11 cellular contexts compared by ENCODE assay signal in the genomic region with DNA sequence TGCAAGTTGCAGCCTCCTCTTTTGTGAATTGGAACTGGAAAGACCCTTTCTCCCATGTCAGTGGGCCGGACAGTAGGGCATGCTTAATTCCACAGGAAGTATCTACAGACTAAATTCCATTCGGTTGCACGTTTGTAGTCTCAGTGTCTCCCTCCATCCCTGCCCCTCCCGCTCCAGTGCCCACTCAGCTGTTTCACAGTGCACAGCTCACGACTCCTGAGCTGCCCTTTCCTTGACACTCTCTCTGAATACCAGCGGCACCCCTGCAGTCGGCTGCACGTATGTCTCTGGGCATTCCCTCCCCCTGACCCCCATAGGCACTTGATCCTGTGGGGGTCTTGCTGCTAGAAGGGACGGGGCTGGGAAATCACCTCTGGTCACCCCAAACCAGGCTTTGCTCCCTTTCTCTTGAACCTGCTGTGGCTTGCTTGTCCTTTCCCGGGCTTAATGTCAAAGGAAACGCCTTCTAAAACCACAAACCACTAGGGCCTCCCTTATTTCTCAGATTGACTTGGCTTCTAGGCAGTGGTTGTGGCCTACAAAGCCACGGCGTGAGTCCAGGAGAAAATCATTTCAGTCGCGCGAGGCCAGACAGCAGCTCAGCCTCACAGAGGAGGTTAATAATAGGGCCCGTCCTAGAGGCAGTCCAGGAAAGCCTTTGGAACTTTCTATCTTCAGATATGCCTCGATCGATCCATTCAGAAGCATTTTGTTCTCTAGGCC.
A peak's percentile ranks its signal among the peaks of the same experiment; 100 is the strongest.
DNase-seq lines count a peak whose midpoint lies in the region; ATAC-seq, FAIRE-seq and TF ChIP-seq lines count a peak whose summit lies in the region.
"Had no signal": no experiment of that assay in that cellular context is flagged by ENCODE, and none has a peak within 500 bp of the region (broad histone marks: within the 10 kb centered on the region; RNA-seq: fewer than 3 reads in every experiment).

No MANE protein-coding gene starts in this region.

- H3K36me3 Mint-ChIP-seq in activated T-cell treated with anti-CD3 and anti-CD28 coated beads, Interleukin-2, amount 50 U/mL, for 24 hours (ENCODE audit: low read depth) = no peaks in the 10 kb centered on the region
- no peaks in the 10 kb centered on the region for H3K36me3 Mint-ChIP-seq in stimulated activated memory B cell treated with anti-CD40 and anti-IgM and Interleukin-4, amounts not matched to agents 10 μg/mL and 1 μg/mL and 100 μg/mL, for 72 hours
- H3K36me3 Mint-ChIP-seq: naive B cell had no signal

- peaks cover 3% of the 10 kb centered on the region for H3K9me3 Mint-ChIP-seq in activated T-cell treated with anti-CD3 and anti-CD28 coated beads, Interleukin-2, amount 50 U/mL, for 24 hours
- H3K9me3 Mint-ChIP-seq in stimulated activated memory B cell treated with anti-CD40 and anti-IgM and Interleukin-4, amounts not matched to agents 10 μg/mL and 1 μg/mL and 100 μg/mL, for 72 hours = peaks cover 4% of the 10 kb centered on the region

- peaks cover 5% of the 10 kb centered on the region for H3K27me3 Mint-ChIP-seq in activated T-cell treated with anti-CD3 and anti-CD28 coated beads, Interleukin-2, amount 50 U/mL, for 24 hours
- peaks cover 29% of the 10 kb centered on the region for H3K27me3 Mint-ChIP-seq in stimulated activated memory B cell treated with anti-CD40 and anti-IgM and Interleukin-4, amounts not matched to agents 10 μg/mL and 1 μg/mL and 100 μg/mL, for 72 hours

- H3K27ac Mint-ChIP-seq in activated T-cell treated with anti-CD3 and anti-CD28 coated beads, Interleukin-2, amount 50 U/mL, for 24 hours = no peak overlapping the region
- no peak overlapping the region for H3K27ac Mint-ChIP-seq in stimulated activated memory B cell treated with anti-CD40 and anti-IgM and Interleukin-4, amounts not matched to agents 10 μg/mL and 1 μg/mL and 100 μg/mL, for 72 hours
- H3K27ac Mint-ChIP-seq: naive B cell had no signal

- H3K4me3 Mint-ChIP-seq in activated T-cell treated with anti-CD3 and anti-CD28 coated beads, Interleukin-2, amount 50 U/mL, for 24 hours = no peak overlapping the region
- no peak overlapping the region for H3K4me3 Mint-ChIP-seq in stimulated activated memory B cell treated with anti-CD40 and anti-IgM and Interleukin-4, amounts not matched to agents 10 μg/mL and 1 μg/mL and 100 μg/mL, for 72 hours
- H3K4me3 Mint-ChIP-seq: naive B cell had no signal

- TF ChIP-seq POLR2A in GM12892 (IDR thresholded peaks at IDR 0.05; ENCODE audit: low read depth, low read length) = no peak

- ATAC-seq in HG02852 (IDR thresholded peaks at IDR 0.05; ENCODE audit: unreplicated experiment) = peak; percentile 86
- ATAC-seq in stimulated activated memory B cell treated with anti-CD40 and anti-IgM and Interleukin-4, amounts not matched to agents 10 μg/mL and 1 μg/mL and 100 μg/mL, for 72 hours = peak; percentile 34
- ATAC-seq: activated CD4-positive, CD25-positive, alpha-beta regulatory T cell treated with anti-CD3 and anti-CD28 coated beads, Interleukin-2, amount 50 U/mL, for 24 hours had no signal

- DNase-seq in activated T-cell treated with anti-CD3 and anti-CD28 coated beads, Interleukin-2, amount 50 U/mL, for 48 hours = peak; percentile 21 to 37
- no peak for DNase-seq in activated T-cell treated with anti-CD3 and anti-CD28 coated beads, Interleukin-2, amount 50 U/mL, for 24 hours
- DNase-seq in NOMO-1 treated with DMSO at 0.1 percent for 48 hours (lab: John Stamatoyannopoulos, UW; ENCODE audit: unreplicated experiment) = peak; percentile 61
- no peak for DNase-seq in inferior parietal cortex (ENCODE audit: extremely low spot score)
- DNase-seq in GM12892 (ENCODE audit: insufficient read length) = no peak
- no peak for DNase-seq in NCI-H1092 treated with DMSO at 0.1 percent for 48 hours (lab: John Stamatoyannopoulos, UW)
- DNase-seq: naive B cell, NCI-H524 treated with DMSO at 0.1 percent for 48 hours had no signal

- no peak for FAIRE-seq in GM12892 (lab: Jason Lieb, UNC)

- peaks cover 7% of the 10 kb centered on the region for H3K4me1 Mint-ChIP-seq in activated T-cell treated with anti-CD3 and anti-CD28 coated beads, Interleukin-2, amount 50 U/mL, for 24 hours (ENCODE audit: low read depth)
- H3K4me1 Mint-ChIP-seq in stimulated activated memory B cell treated with anti-CD40 and anti-IgM and Interleukin-4, amounts not matched to agents 10 μg/mL and 1 μg/mL and 100 μg/mL, for 72 hours = peaks cover 11% of the 10 kb centered on the region
- H3K4me1 Mint-ChIP-seq: naive B cell had no signal

Comparison
In these comparisons a context has a peak if more than half of its experiments do, and no peak if none do; other contexts are left out.
1. DNase-seq: peak in activated T-cell treated with anti-CD3 and anti-CD28 coated beads, Interleukin-2, amount 50 U/mL, for 48 hours (2 of 2) and NOMO-1 treated with DMSO at 0.1 percent for 48 hours (single experiment); none in activated T-cell treated with anti-CD3 and anti-CD28 coated beads, Interleukin-2, amount 50 U/mL, for 24 hours (single experiment), inferior parietal cortex (single experiment), GM12892 (single experiment) and NCI-H1092 treated with DMSO at 0.1 percent for 48 hours (single experiment).